ENCODE assay signal across 22 cellular contexts in the genomic region with DNA sequence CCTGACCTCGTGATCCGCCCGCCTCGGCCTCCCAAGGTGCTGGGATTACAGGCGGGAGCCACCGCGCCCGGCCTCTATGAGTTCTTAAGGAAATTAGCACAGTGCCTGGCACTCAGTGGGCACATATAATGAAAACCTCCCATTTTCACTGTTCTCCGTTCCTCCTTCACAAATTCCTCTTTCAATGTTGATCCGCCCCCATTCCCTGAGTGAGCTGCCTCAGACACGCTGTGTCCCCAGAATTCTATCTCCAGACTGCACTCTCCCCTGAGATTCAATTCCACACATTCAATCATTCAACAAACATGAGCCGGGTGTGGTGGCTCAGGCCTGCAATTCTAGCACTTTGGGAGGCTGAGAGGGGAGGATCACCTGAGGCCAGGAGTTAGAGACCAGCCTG. TPM values are rescaled to one million over a fixed set of nuclear protein-coding genes. Genes with fewer than 3 reads are reported as not detected.
DNase-seq lines count a peak whose midpoint lies in the region; ATAC-seq lines count a peak whose summit lies in the region.
"Had no signal": no experiment of that assay in that cellular context is flagged by ENCODE, and none has a peak within 500 bp of the region (broad histone marks: within the 10 kb centered on the region; RNA-seq: fewer than 3 reads in every experiment).

No MANE protein-coding gene starts in this region.

- no peaks in the 10 kb centered on the region for H3K36me3 Mint-ChIP-seq in activated naive CD8-positive, alpha-beta T cell treated with anti-CD3 and anti-CD28 coated beads, Interleukin-2, amount 10 ng/mL, durations not matched to agents 7 days and 5 days
- peaks cover 1% of the 10 kb centered on the region for H3K36me3 Mint-ChIP-seq in activated naive CD8-positive, alpha-beta T cell treated with anti-CD3 and anti-CD28 coated beads for 36 hours
- H3K36me3 Mint-ChIP-seq in central memory CD8-positive, alpha-beta T cell (ENCODE audit: insufficient read depth): peaks cover 11% of the 10 kb centered on the region
- no peaks in the 10 kb centered on the region for H3K36me3 Mint-ChIP-seq in naive thymus-derived CD8-positive, alpha-beta T cell
- H3K36me3 Mint-ChIP-seq in T-helper 17 cell (ENCODE audit: low read depth): no peaks in the 10 kb centered on the region
- H3K36me3 Mint-ChIP-seq: CD8-positive, alpha-beta T cell had no signal

- POLR2A ChIA-PET in activated naive CD8-positive, alpha-beta T cell treated with anti-CD3 and anti-CD28 coated beads, Interleukin-2, amount 10 ng/mL, durations not matched to agents 7 days and 5 days (lab: Charles Lee): no interaction called here
- POLR2A ChIA-PET in naive thymus-derived CD8-positive, alpha-beta T cell (lab: Charles Lee): no interaction called here

- no peaks in the 10 kb centered on the region for H3K9me3 Mint-ChIP-seq in activated naive CD8-positive, alpha-beta T cell treated with anti-CD3 and anti-CD28 coated beads, Interleukin-2, amount 10 ng/mL, durations not matched to agents 7 days and 5 days
- no peaks in the 10 kb centered on the region for H3K9me3 Mint-ChIP-seq in activated naive CD8-positive, alpha-beta T cell treated with anti-CD3 and anti-CD28 coated beads for 36 hours
- no peaks in the 10 kb centered on the region for H3K9me3 Mint-ChIP-seq in central memory CD8-positive, alpha-beta T cell
- H3K9me3 Mint-ChIP-seq in naive thymus-derived CD8-positive, alpha-beta T cell: no peaks in the 10 kb centered on the region
- H3K9me3 Mint-ChIP-seq: CD8-positive, alpha-beta T cell had no signal

- no peak overlapping the region for H3K4me3 Mint-ChIP-seq in activated naive CD8-positive, alpha-beta T cell treated with anti-CD3 and anti-CD28 coated beads, Interleukin-2, amount 10 ng/mL, durations not matched to agents 7 days and 5 days
- H3K4me3 Mint-ChIP-seq in activated naive CD8-positive, alpha-beta T cell treated with anti-CD3 and anti-CD28 coated beads for 36 hours: no peak overlapping the region
- no peak overlapping the region for H3K4me3 Mint-ChIP-seq in central memory CD8-positive, alpha-beta T cell
- H3K4me3 Mint-ChIP-seq in naive thymus-derived CD8-positive, alpha-beta T cell: no peak overlapping the region
- no peak overlapping the region for H3K4me3 Mint-ChIP-seq in T-helper 17 cell

- no peak for ATAC-seq in activated naive CD8-positive, alpha-beta T cell treated with anti-CD3 and anti-CD28 coated beads, Interleukin-2, amount 10 ng/mL, durations not matched to agents 7 days and 5 days (ENCODE audit: low read depth)
- no peak for ATAC-seq in central memory CD8-positive, alpha-beta T cell (replicated peaks; ENCODE audit: extremely low read depth, poor library complexity, severe bottlenecking)
- ATAC-seq in naive thymus-derived CD8-positive, alpha-beta T cell: no peak
- ATAC-seq in T-helper 17 cell: no peak
- ATAC-seq: CD8-positive, alpha-beta T cell; HCT116; Panc1 had no signal

- H3K27ac Mint-ChIP-seq in activated naive CD8-positive, alpha-beta T cell treated with anti-CD3 and anti-CD28 coated beads, Interleukin-2, amount 10 ng/mL, durations not matched to agents 7 days and 5 days: peak overlapping the region; percentile 37
- H3K27ac Mint-ChIP-seq in activated naive CD8-positive, alpha-beta T cell treated with anti-CD3 and anti-CD28 coated beads for 36 hours: no peak overlapping the region
- H3K27ac Mint-ChIP-seq in central memory CD8-positive, alpha-beta T cell (ENCODE audit: low read depth): peak overlapping the region; percentile 88
- peak overlapping the region in 7 of 10 donors; percentile 63 to 97 (median 87) for H3K27ac Mint-ChIP-seq in naive thymus-derived CD8-positive, alpha-beta T cell
- no peak overlapping the region for H3K27ac Mint-ChIP-seq in T-helper 17 cell
- H3K27ac Mint-ChIP-seq: CD8-positive, alpha-beta T cell had no signal

- peaks cover 4% of the 10 kb centered on the region for H3K27me3 Mint-ChIP-seq in activated naive CD8-positive, alpha-beta T cell treated with anti-CD3 and anti-CD28 coated beads, Interleukin-2, amount 10 ng/mL, durations not matched to agents 7 days and 5 days
- H3K27me3 Mint-ChIP-seq in activated naive CD8-positive, alpha-beta T cell treated with anti-CD3 and anti-CD28 coated beads for 36 hours: no peaks in the 10 kb centered on the region
- H3K27me3 Mint-ChIP-seq in central memory CD8-positive, alpha-beta T cell: no peaks in the 10 kb centered on the region
- no peaks in the 10 kb centered on the region for H3K27me3 Mint-ChIP-seq in naive thymus-derived CD8-positive, alpha-beta T cell
- H3K27me3 Mint-ChIP-seq in T-helper 17 cell: no peaks in the 10 kb centered on the region

- DNase-seq in activated naive CD8-positive, alpha-beta T cell treated with anti-CD3 and anti-CD28 coated beads, Interleukin-2, amount 10 ng/mL, durations not matched to agents 7 days and 5 days: no peak
- no peak for DNase-seq in activated naive CD8-positive, alpha-beta T cell treated with anti-CD3 and anti-CD28 coated beads for 36 hours
- DNase-seq in central memory CD8-positive, alpha-beta T cell (ENCODE audit: low spot score in 2 of 2): no peak
- no peak for DNase-seq in naive thymus-derived CD8-positive, alpha-beta T cell
- DNase-seq in T-helper 17 cell (no peak), ecto neural progenitor cell (ENCODE audit: low spot score) (no peak), GDM1 (lab: John Stamatoyannopoulos, UW) (no peak)
- DNase-seq: Calu3; CD8-positive, alpha-beta T cell; DMS153; MV-4-11; NCI-H1105 treated with DMSO at 0.1 percent for 48 hours; NCI-H1694; NCI-H2081 treated with DMSO at 0.1 percent for 48 hours; NCI-H2171 treated with DMSO at 0.1 percent for 48 hours; NCI-H524 treated with DMSO at 0.1 percent for 48 hours; NCI-H82; SIG-M5; SK-N-SH had no signal

- no peaks in the 10 kb centered on the region for H3K9me3 ChIP-seq in T-helper 17 cell (ENCODE audit: control insufficient read depth, low read length, poor library complexity, severe bottlenecking)
- H3K9me3 ChIP-seq: SK-N-SH had no signal

- peaks cover 19% of the 10 kb centered on the region for H3K4me1 Mint-ChIP-seq in activated naive CD8-positive, alpha-beta T cell treated with anti-CD3 and anti-CD28 coated beads, Interleukin-2, amount 10 ng/mL, durations not matched to agents 7 days and 5 days
- H3K4me1 Mint-ChIP-seq in activated naive CD8-positive, alpha-beta T cell treated with anti-CD3 and anti-CD28 coated beads for 36 hours: peaks cover 25% of the 10 kb centered on the region
- peaks cover 25% of the 10 kb centered on the region for H3K4me1 Mint-ChIP-seq in central memory CD8-positive, alpha-beta T cell
- H3K4me1 Mint-ChIP-seq in naive thymus-derived CD8-positive, alpha-beta T cell: peaks cover 20 to 43% (median 33%) of the 10 kb centered on the region in 4 donors
- H3K4me1 Mint-ChIP-seq in T-helper 17 cell: peaks cover 16% of the 10 kb centered on the region

RNA-seq across cellular contexts. Expression of gene P2RX1, which starts 7.0 kb away (rescaled TPM):
- total RNA-seq in activated naive CD8-positive, alpha-beta T cell treated with anti-CD3 and anti-CD28 coated beads, Interleukin-2, amount 10 ng/mL, durations not matched to agents 7 days and 5 days: under 1 TPM; 0.82 to 1.00 TPM
- under 1 TPM; 0.45 to 0.54 TPM for total RNA-seq in activated naive CD8-positive, alpha-beta T cell treated with anti-CD3 and anti-CD28 coated beads for 36 hours
- total RNA-seq in naive thymus-derived CD8-positive, alpha-beta T cell: 1 to 10 TPM; 1.1 to 1.6 TPM
- polyA plus RNA-seq in naive thymus-derived CD8-positive, alpha-beta T cell: not detected
- total RNA-seq in T-helper 17 cell: 10 to 100 TPM in 1 of 2 donors, 1 to 10 TPM in 1; 4.2 to 15.0 TPM
- total RNA-seq: Calu3, Daoy had no signal
- polyA plus RNA-seq: SK-N-SH had no signal

RNA-seq across cellular contexts. Expression of gene CAMKK1, which starts 16.4 kb away (rescaled TPM):
- total RNA-seq in activated naive CD8-positive, alpha-beta T cell treated with anti-CD3 and anti-CD28 coated beads, Interleukin-2, amount 10 ng/mL, durations not matched to agents 7 days and 5 days: 1 to 10 TPM; 4.5 to 4.7 TPM
- 1 to 10 TPM; 4.8 to 5.0 TPM for total RNA-seq in activated naive CD8-positive, alpha-beta T cell treated with anti-CD3 and anti-CD28 coated beads for 36 hours
- 1 to 10 TPM; 5.0 to 5.3 TPM for total RNA-seq in naive thymus-derived CD8-positive, alpha-beta T cell
- 1 to 10 TPM in 1 of 3 donors, under 1 TPM in 2; 0.33 to 1.5 (median 0.77) TPM for polyA plus RNA-seq in naive thymus-derived CD8-positive, alpha-beta T cell
- total RNA-seq in T-helper 17 cell: 1 to 10 TPM; 5.8 to 5.9 TPM

RNA-seq across cellular contexts. Expression of gene ATP2A3, which starts 55.0 kb away (rescaled TPM):
- total RNA-seq in activated naive CD8-positive, alpha-beta T cell treated with anti-CD3 and anti-CD28 coated beads, Interleukin-2, amount 10 ng/mL, durations not matched to agents 7 days and 5 days: 100 to 1,000 TPM; 289 to 297 TPM
- total RNA-seq in activated naive CD8-positive, alpha-beta T cell treated with anti-CD3 and anti-CD28 coated beads for 36 hours: 10 to 100 TPM; 85.7 to 89.9 TPM
- 100 to 1,000 TPM; 140 to 144 TPM for total RNA-seq in naive thymus-derived CD8-positive, alpha-beta T cell
- 10 to 100 TPM; 37.4 to 71.3 (median 47.7) TPM for polyA plus RNA-seq in naive thymus-derived CD8-positive, alpha-beta T cell
- 100 to 1,000 TPM; 279 to 298 TPM for total RNA-seq in T-helper 17 cell

Comparison
In these comparisons a context has a peak if more than half of its experiments do, and no peak if none do; other contexts are left out.
1. H3K27ac Mint-ChIP-seq: peak in activated naive CD8-positive, alpha-beta T cell treated with anti-CD3 and anti-CD28 coated beads, Interleukin-2, amount 10 ng/mL, durations not matched to agents 7 days and 5 days (single experiment), central memory CD8-positive, alpha-beta T cell (single experiment) and naive thymus-derived CD8-positive, alpha-beta T cell (7 of 10); none in activated naive CD8-positive, alpha-beta T cell treated with anti-CD3 and anti-CD28 coated beads for 36 hours (single experiment) and T-helper 17 cell (single experiment).